ENCODE assay signal across 10 cellular contexts in the genomic region with DNA sequence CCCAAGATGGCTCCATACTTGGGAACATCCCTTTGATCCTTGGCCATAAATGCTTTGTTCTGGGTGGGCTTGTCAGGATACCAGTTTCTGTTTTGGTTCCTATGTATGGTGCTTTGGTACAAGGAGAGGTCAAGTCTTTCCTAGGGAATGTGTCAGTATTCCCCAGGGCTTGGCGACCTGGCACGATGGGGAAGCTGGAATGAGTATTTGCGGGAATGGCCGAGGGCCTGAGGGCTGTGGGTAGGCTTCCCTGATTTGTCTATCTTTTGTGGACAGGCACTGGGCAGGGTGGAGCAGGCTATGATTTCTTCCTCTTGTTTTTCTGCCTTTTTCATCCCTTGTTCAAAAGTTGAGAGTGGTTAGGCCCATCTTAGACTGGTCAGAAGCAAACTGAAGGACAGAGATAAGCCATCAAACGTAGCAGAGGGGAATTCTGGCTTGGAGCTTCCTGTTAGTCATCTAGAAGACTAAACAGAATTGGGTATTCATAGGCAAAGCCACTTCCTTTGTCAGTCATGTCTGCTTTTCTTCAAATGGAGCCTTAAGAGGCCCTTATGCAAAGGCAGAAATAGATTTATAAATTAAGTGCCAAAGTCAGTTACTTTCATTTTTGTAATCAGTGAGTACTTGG. TPM values are rescaled to one million over a fixed set of nuclear protein-coding genes. Genes with fewer than 3 reads are reported as not detected.
DNase-seq lines count a peak whose midpoint lies in the region; ATAC-seq, FAIRE-seq and TF ChIP-seq lines count a peak whose summit lies in the region.
"Had no signal": no experiment of that assay in that cellular context is flagged by ENCODE, and none has a peak within 500 bp of the region (broad histone marks: within the 10 kb centered on the region; RNA-seq: fewer than 3 reads in every experiment).

No MANE protein-coding gene starts in this region.

- H3K18ac ChIP-seq in mesendoderm (ENCODE audit: low read length), result no peak overlapping the region

- no peaks in the 10 kb centered on the region for H3K9me3 ChIP-seq in Karpas-422 (ENCODE audit: low read length)

- H2AK5ac ChIP-seq in mesendoderm (ENCODE audit: low read length), result no peak overlapping the region

- no peaks in the 10 kb centered on the region for H3K9me2 ChIP-seq in Karpas-422 (replicated peaks; ENCODE audit: insufficient read depth, low read length)

- no peak for TF ChIP-seq POLR2A in GM12891 (IDR thresholded peaks at IDR 0.05; ENCODE audit: low read depth, low read length)

- H3K36me3 Mint-ChIP-seq in dendritic cell treated with granulocyte-macrophage colony-stimulating factor and Interleukin-4, amounts not matched to agents 40 ng/mL and 50 ng/mL, for 4 days (ENCODE audit: low read depth), result peaks cover 59% of the 10 kb centered on the region
- no peaks in the 10 kb centered on the region for H3K36me3 Mint-ChIP-seq in progenitor cell of endocrine pancreas (ENCODE audit: insufficient read depth)

- no peak for DNase-seq in GM12891 (ENCODE audit: insufficient read length, low spot score)
- peak; percentile 57 for DNase-seq in Karpas-422
- no peak for DNase-seq in mesendoderm
- no peak for DNase-seq in progenitor cell of endocrine pancreas (ENCODE audit: low spot score, unreplicated experiment)
- DNase-seq in activated effector memory CD4-positive, alpha-beta T cell treated with Interleukin-2 at 50 U/mL for 16 hours, result no peak
- DNase-seq in medulla oblongata (ENCODE audit: extremely low spot score), result no peak

- peak overlapping the region; percentile 42 for H3K9ac ChIP-seq in Karpas-422 (ENCODE audit: low read length)
- no peak overlapping the region for H3K9ac ChIP-seq in mesendoderm (ENCODE audit: low read length)

- H3K79me1 ChIP-seq in mesendoderm (ENCODE audit: low read length), result no peaks in the 10 kb centered on the region

- intact Hi-C loops in dendritic cell treated with granulocyte-macrophage colony-stimulating factor and Interleukin-4, amounts not matched to agents 40 ng/mL and 50 ng/mL, for 4 days (cut with micrococcal nuclease), result loop anchor here (5.0 kb wide), 1 partner anchor 64 kb away; no protein-coding TSS in a partner anchor

- no peak overlapping the region for H3K56ac ChIP-seq in mesendoderm (ENCODE audit: low read length)

- peak; percentile 23 for FAIRE-seq in GM12891 (lab: Jason Lieb, UNC)

- H3K79me2 ChIP-seq in Karpas-422 (ENCODE audit: low read length) (peaks cover 100% of the 10 kb centered on the region), mesendoderm (ENCODE audit: control insufficient read depth, insufficient read depth, low read length) (no peaks in the 10 kb centered on the region)

- H4K20me1 ChIP-seq in Karpas-422 (ENCODE audit: insufficient read depth, low read depth, low read length), result peaks cover 71% of the 10 kb centered on the region

- H3K4me2 ChIP-seq in Karpas-422 (ENCODE audit: low read depth, low read length, poor library complexity, severe bottlenecking) (peak overlapping the region; percentile 49), mesendoderm (ENCODE audit: low read length) (no peak overlapping the region)

- no peak overlapping the region for H2BK15ac ChIP-seq in mesendoderm (replicated peaks; ENCODE audit: low read depth)

- H3K4me1 Mint-ChIP-seq in dendritic cell treated with granulocyte-macrophage colony-stimulating factor and Interleukin-4, amounts not matched to agents 40 ng/mL and 50 ng/mL, for 4 days (ENCODE audit: low read depth), result peaks cover 94% of the 10 kb centered on the region
- H3K4me1 Mint-ChIP-seq in progenitor cell of endocrine pancreas (ENCODE audit: low read depth), result peaks cover 6% of the 10 kb centered on the region

- peak overlapping the region; percentile 24 for H3K4me3 Mint-ChIP-seq in dendritic cell treated with granulocyte-macrophage colony-stimulating factor and Interleukin-4, amounts not matched to agents 40 ng/mL and 50 ng/mL, for 4 days
- no peak overlapping the region for H3K4me3 Mint-ChIP-seq in progenitor cell of endocrine pancreas (ENCODE audit: low read depth)

- H3K4ac ChIP-seq in mesendoderm (ENCODE audit: low read depth, low read length), result no peak overlapping the region

- TF ChIP-seq CTCF in progenitor cell of endocrine pancreas (IDR thresholded peaks at IDR 0.05; ENCODE audit: unreplicated experiment), result no peak

- H2BK5ac ChIP-seq in mesendoderm (ENCODE audit: low read length), result no peak overlapping the region

- no peaks in the 10 kb centered on the region for H3K9me3 Mint-ChIP-seq in dendritic cell treated with granulocyte-macrophage colony-stimulating factor and Interleukin-4, amounts not matched to agents 40 ng/mL and 50 ng/mL, for 4 days
- H3K9me3 Mint-ChIP-seq in progenitor cell of endocrine pancreas (ENCODE audit: low read depth), result no peaks in the 10 kb centered on the region

- H4K8ac ChIP-seq in mesendoderm (ENCODE audit: low read depth, low read length), result no peak overlapping the region

- H3K4me1 ChIP-seq in Karpas-422 (ENCODE audit: low read length) (peaks cover 63% of the 10 kb centered on the region), mesendoderm (ENCODE audit: control insufficient read depth, low read depth, low read length) (no peaks in the 10 kb centered on the region)

- no peak overlapping the region for H2BK120ac ChIP-seq in mesendoderm (ENCODE audit: low read depth, low read length)

- H3K27me3 ChIP-seq in Karpas-422 (ENCODE audit: low read length) (no peaks in the 10 kb centered on the region), mesendoderm (ENCODE audit: insufficient read depth, low read length, poor library complexity) (no peaks in the 10 kb centered on the region)

- ATAC-seq in GM21619 (IDR thresholded peaks at IDR 0.05; ENCODE audit: unreplicated experiment), result peak; percentile 63

- H3K36me3 ChIP-seq in Karpas-422 (ENCODE audit: insufficient read depth, low read length) (peaks cover 31% of the 10 kb centered on the region), mesendoderm (ENCODE audit: control insufficient read depth, insufficient read depth, low read length) (no peaks in the 10 kb centered on the region)

- H3K27me3 Mint-ChIP-seq in dendritic cell treated with granulocyte-macrophage colony-stimulating factor and Interleukin-4, amounts not matched to agents 40 ng/mL and 50 ng/mL, for 4 days, result no peaks in the 10 kb centered on the region
- peaks cover 25% of the 10 kb centered on the region for H3K27me3 Mint-ChIP-seq in progenitor cell of endocrine pancreas

- H3K27ac ChIP-seq in Karpas-422 (ENCODE audit: low read length), result peak overlapping the region; percentile 66
- no peak overlapping the region for H3K27ac ChIP-seq in mesendoderm (ENCODE audit: low read depth, low read length)

- no peak overlapping the region for H3K23ac ChIP-seq in mesendoderm (ENCODE audit: low read length)

- no peak overlapping the region for H2AFZ ChIP-seq in Karpas-422 (ENCODE audit: low read length)

- no CpG with 5 or more reads among the region's 5 CpGs for whole genome bisulfite sequencing in mesendoderm (ENCODE audit: extremely low coverage, insufficient coverage, low lambda C conversion rate)

- H3K27ac Mint-ChIP-seq in dendritic cell treated with granulocyte-macrophage colony-stimulating factor and Interleukin-4, amounts not matched to agents 40 ng/mL and 50 ng/mL, for 4 days, result peak overlapping the region; percentile 94
- no peak overlapping the region for H3K27ac Mint-ChIP-seq in progenitor cell of endocrine pancreas

- no peak overlapping the region for H4K5ac ChIP-seq in mesendoderm (ENCODE audit: low read length)

- H3K4me3 ChIP-seq in Karpas-422 (ENCODE audit: low read length) (peak overlapping the region; percentile 28; the same call in 1 of the 2 replicates), mesendoderm (ENCODE audit: low read length) (no peak overlapping the region)
- H3K4me3 ChIP-seq: lung had no signal

TF ChIP-seq in GM12891, 5 proteins besides CTCF, POLR2A, EP300 and RAD21:
- TF ChIP-seq SPI1 (IDR thresholded peaks at IDR 0.05; ENCODE audit: low read depth, low read length) (peak; percentile 52; the same call in 1 of the 2 replicates), TAF1 (IDR thresholded peaks at IDR 0.05; ENCODE audit: low read depth, low read length) (no peak)

RNA-seq across cellular contexts. Expression of a gene that starts 13.7 kb away (rescaled TPM):
- 65.6 TPM for polyA plus RNA-seq in GM12891 (2012; ENCODE audit: low read depth, missing spikeins)
- 199 and 255 TPM in 2 replicates for total RNA-seq in Karpas-422 (2014; rRNA removed; shearing (Covaris generic); ENCODE audit: low replicate concordance)
- polyA plus RNA-seq in mesendoderm (2013, experiment 1 of 2), result 2.4 TPM
- polyA plus RNA-seq in mesendoderm (2013, experiment 2 of 2), result 2.4 TPM
- total RNA-seq in progenitor cell of endocrine pancreas, result 0.78 TPM in 1 of 2 replicates, not detected in the other
- total RNA-seq: SK-MEL-5 had no signal

Comparison
In these comparisons a context has a peak if more than half of its experiments do, and no peak if none do; other contexts are left out.
1. RNA of a gene that starts 13.7 kb away (total RNA-seq): 199 to 255 TPM in Karpas-422; 0.78 TPM in progenitor cell of endocrine pancreas; every median in the first group is over 100 times any median in the second.